Comparison of ENCODE assay signal across 9 cellular contexts in the genomic region with DNA sequence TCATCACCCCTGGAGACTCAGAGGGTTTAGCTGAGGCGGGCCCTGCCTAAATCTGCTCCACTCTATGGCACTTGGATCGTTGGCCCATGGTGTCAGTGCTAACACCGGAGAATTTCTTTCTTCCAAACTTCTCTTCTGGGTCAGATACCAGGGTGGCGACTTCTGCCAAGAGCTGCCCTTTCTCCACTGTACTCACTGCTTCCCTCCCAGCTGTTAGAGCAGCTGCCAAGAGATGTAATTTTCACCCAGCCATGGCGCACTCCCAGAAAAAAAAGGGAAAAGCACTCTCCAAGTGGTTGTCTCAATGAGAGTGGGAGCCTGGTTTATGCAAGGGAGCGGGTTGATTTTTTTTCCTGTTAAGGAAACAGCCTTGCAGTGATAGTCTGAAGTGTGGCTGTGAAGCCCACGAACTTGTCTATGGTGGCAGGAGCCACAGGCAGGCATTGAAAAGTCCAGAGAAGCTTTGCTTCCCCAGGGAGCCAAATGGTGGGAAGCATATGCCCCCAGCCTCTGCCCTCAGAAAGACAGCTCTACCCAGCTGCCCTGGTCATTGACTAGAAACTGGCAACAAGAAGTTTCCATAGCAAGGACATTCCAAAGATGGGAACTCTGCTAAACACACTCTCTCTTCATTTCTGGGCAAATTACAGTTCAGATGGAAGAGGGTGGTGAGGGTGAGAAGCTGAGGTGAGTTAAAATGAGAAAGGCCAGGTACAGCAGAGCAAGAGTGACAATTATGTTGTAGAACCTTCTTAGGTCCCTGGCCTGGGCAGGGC. TPM values are rescaled to one million over a fixed set of nuclear protein-coding genes. Genes with fewer than 3 reads are reported as not detected.
A peak's percentile ranks its signal among the peaks of the same experiment; 100 is the strongest.
DNase-seq lines count a peak whose midpoint lies in the region; ATAC-seq and TF ChIP-seq lines count a peak whose summit lies in the region.
"Had no signal": no experiment of that assay in that cellular context is flagged by ENCODE, and none has a peak within 500 bp of the region (broad histone marks: within the 10 kb centered on the region; RNA-seq: fewer than 3 reads in every experiment).

No MANE protein-coding gene starts in this region.

- DNase-seq in NCI-H2171 (lab: John Stamatoyannopoulos, UW) (peak; percentile 5), lung (ENCODE audit: low spot score) (no peak), testis (no peak), HuH-7.5 (ENCODE audit: low spot score) (no peak), middle frontal gyrus (ENCODE audit: extremely low spot score, low spot score) (no peak), NCI-H1694 (lab: John Stamatoyannopoulos, UW) (no peak)
- DNase-seq: occipital lobe had no signal

- H3K9me3 ChIP-seq in lung (ENCODE audit: control insufficient read depth in 2 of 2, insufficient read depth in 1 of 2, low read length in 1 of 2) (no peaks in the 10 kb centered on the region), testis (no peaks in the 10 kb centered on the region)

- TF ChIP-seq POLR2A in testis (IDR thresholded peaks at IDR 0.05), result no peak

- 78 to 79% methylated on average over 7 of the region's 7 CpGs for WGBS in lung, 2 donors
- 43 to 53% methylated on average over 6 to 7 of the region's 7 CpGs for WGBS in testis, 2 donors

- H3K27ac ChIP-seq in cingulate gyrus (ENCODE audit: low read depth, low read length) (peak overlapping the region; percentile 87), lung (ENCODE audit: low read depth in 1 of 2, low read length in 1 of 2) (peak overlapping the region; percentile 37 to 66), testis (peak overlapping the region; percentile 72 to 80)

- TF ChIP-seq CTCF in lung (IDR thresholded peaks at IDR 0.05; ENCODE audit: control extremely low read depth, extremely low read depth) (no peak), testis (IDR thresholded peaks at IDR 0.05) (no peak)

- H3K4me1 ChIP-seq in lung (ENCODE audit: control insufficient read depth in 2 of 2, insufficient read depth in 2 of 2, low read length in 2 of 2) (peaks cover 0 to 13% of the 10 kb centered on the region in 2 donors), testis (peaks cover 50% of the 10 kb centered on the region)

- H3K27me3 ChIP-seq in lung (ENCODE audit: control insufficient read depth, insufficient read depth), result no peaks in the 10 kb centered on the region
- no peaks in the 10 kb centered on the region for H3K27me3 ChIP-seq in testis

- H3K36me3 ChIP-seq in lung (ENCODE audit: control insufficient read depth in 2 of 2, insufficient read depth in 2 of 2, low read length in 2 of 2) (peaks cover 20 to 58% of the 10 kb centered on the region in 2 donors), testis (ENCODE audit: low read depth, missing control alignments) (no peaks in the 10 kb centered on the region)

- intact Hi-C loops in testis (cut with DNase I; ENCODE audit: low total_unique reads), result no loop called here

- no peak for ATAC-seq in lung (ENCODE audit: insufficient read depth, low FRiP score)
- ATAC-seq in GM19035 (IDR thresholded peaks at IDR 0.05; ENCODE audit: unreplicated experiment), result no peak

- no peak overlapping the region for H3K4me3 ChIP-seq in lung
- H3K4me3 ChIP-seq in testis, result no peak overlapping the region

RNA-seq across cellular contexts. Expression of a gene that starts 10.7 kb away (rescaled TPM):
- 10 to 100 TPM; 33.9 to 82.5 TPM for total RNA-seq in lung
- polyA plus RNA-seq in lung, result 10 to 100 TPM; 29.2 to 31.9 TPM
- total RNA-seq in testis, result 10 to 100 TPM; 57.7 to 66.5 TPM
- 52.0 TPM for polyA plus RNA-seq in testis (ENCODE audit: insufficient read depth, low read depth, low replicate concordance)

RNA-seq across cellular contexts. Expression of a gene that starts 11.3 kb away (rescaled TPM):
- total RNA-seq in lung (10 to 100 TPM; 18.5 to 19.8 TPM), testis (10 to 100 TPM; 37.8 to 48.9 TPM)
- polyA plus RNA-seq in lung (10 to 100 TPM in 1 of 2 donors, 1 to 10 TPM in 1; 8.6 to 10.7 TPM), testis (ENCODE audit: insufficient read depth, low read depth, low replicate concordance) (44.9 TPM)

RNA-seq across cellular contexts. Expression of a gene that starts 22.0 kb away (rescaled TPM):
- total RNA-seq in lung (100 to 1,000 TPM; 172 to 505 TPM), testis (100 to 1,000 TPM; 167 to 187 TPM)
- polyA plus RNA-seq in lung (100 to 1,000 TPM; 534 to 683 TPM), testis (ENCODE audit: insufficient read depth, low read depth, low replicate concordance) (800 TPM)

RNA-seq across cellular contexts. Expression of a gene that starts 42.6 kb away (rescaled TPM):
- total RNA-seq in lung, result 10 to 100 TPM; 25.4 to 84.8 TPM
- polyA plus RNA-seq in lung, result 10 to 100 TPM; 31.4 to 45.4 TPM
- 100 to 1,000 TPM in 1 of 2 donors, 10 to 100 TPM in 1; 93.8 to 129 TPM for total RNA-seq in testis
- 69.5 TPM for polyA plus RNA-seq in testis (ENCODE audit: insufficient read depth, low read depth, low replicate concordance)
